ENCODE assay signal across 8 cellular contexts in the genomic region with DNA sequence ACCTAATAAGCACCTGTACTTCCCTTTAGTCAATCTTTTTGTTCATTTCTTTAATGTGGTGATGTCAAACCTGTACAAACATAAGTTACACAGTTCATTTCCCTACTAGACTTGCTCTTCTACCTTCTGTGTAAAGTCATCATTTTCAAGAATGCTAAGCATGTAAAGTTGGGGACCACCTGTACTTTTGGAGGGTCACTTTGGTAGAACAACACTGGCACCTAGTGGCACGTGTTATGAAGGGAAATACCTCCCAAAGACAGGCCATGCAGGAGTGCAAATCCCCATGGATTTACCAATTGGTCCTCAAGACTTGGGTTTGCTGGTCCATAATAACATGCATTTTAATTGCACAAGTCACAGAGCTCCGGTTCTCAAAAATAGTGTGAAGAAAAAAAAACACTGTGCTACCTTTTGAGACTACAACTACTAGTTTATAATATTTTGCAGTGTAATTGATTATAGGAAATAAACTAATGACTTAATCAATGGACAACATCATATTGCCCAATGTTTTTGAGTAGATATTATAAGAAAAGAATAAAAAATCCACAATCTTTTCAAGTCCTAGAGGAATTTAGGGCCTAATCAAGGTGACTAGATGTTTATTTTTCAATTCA.
DNase-seq lines count a peak whose midpoint lies in the region; ATAC-seq, FAIRE-seq and TF ChIP-seq lines count a peak whose summit lies in the region.

No MANE protein-coding gene starts in this region.

- DNase-seq in activated CD8-positive, alpha-beta T cell treated with anti-CD3 and anti-CD28 coated beads for 36 hours: peak; percentile 36
- no peak for DNase-seq in activated CD8-positive, alpha-beta T cell treated with anti-CD3 and anti-CD28 coated beads, Interleukin-2, amount 10 ng/mL, durations not matched to agents 7 days and 5 days
- DNase-seq in M059J (ENCODE audit: low read depth): peak; percentile 73
- DNase-seq in astrocyte of the spinal cord (ENCODE audit: low read depth, low spot score): peak; percentile 71
- DNase-seq in iPS-NIHi7 (ENCODE audit: extremely low spot score): peak; percentile 79
- no peak for DNase-seq in tibial artery
- no peak for DNase-seq in GM19239 (ENCODE audit: insufficient read length, low spot score)

- POLR2A ChIA-PET in activated CD8-positive, alpha-beta T cell treated with anti-CD3 and anti-CD28 coated beads for 36 hours (lab: Charles Lee): no interaction called here
- POLR2A ChIA-PET in activated CD8-positive, alpha-beta T cell treated with anti-CD3 and anti-CD28 coated beads, Interleukin-2, amount 10 ng/mL, durations not matched to agents 7 days and 5 days (lab: Charles Lee): no interaction called here

- no peaks in the 10 kb centered on the region for H3K36me3 Mint-ChIP-seq in activated CD8-positive, alpha-beta T cell treated with anti-CD3 and anti-CD28 coated beads for 36 hours (ENCODE audit: low read depth)
- no peaks in the 10 kb centered on the region for H3K36me3 Mint-ChIP-seq in activated CD8-positive, alpha-beta T cell treated with anti-CD3 and anti-CD28 coated beads, Interleukin-2, amount 10 ng/mL, durations not matched to agents 7 days and 5 days (ENCODE audit: low read depth)

- no peak for FAIRE-seq in GM19239 (lab: Jason Lieb, UNC)

- ATAC-seq in activated CD8-positive, alpha-beta T cell treated with anti-CD3 and anti-CD28 coated beads for 36 hours: no peak
- no peak for ATAC-seq in activated CD8-positive, alpha-beta T cell treated with anti-CD3 and anti-CD28 coated beads, Interleukin-2, amount 10 ng/mL, durations not matched to agents 7 days and 5 days
- ATAC-seq in activated CD4-positive, CD25-positive, alpha-beta regulatory T cell treated with anti-CD3 and anti-CD28 coated beads, Interleukin-2, amount 50 U/mL, for 24 hours: no peak

- peak; percentile 34 for TF ChIP-seq CTCF in activated CD8-positive, alpha-beta T cell treated with anti-CD3 and anti-CD28 coated beads for 36 hours (IDR thresholded peaks at IDR 0.05)
- TF ChIP-seq CTCF in astrocyte of the spinal cord (IDR thresholded peaks at IDR 0.05; ENCODE audit: low read depth, low read length): peak; percentile 66
- TF ChIP-seq CTCF in tibial artery (IDR thresholded peaks at IDR 0.05): peak; percentile 39 to 67

- H3K36me3 ChIP-seq in tibial artery: no peaks in the 10 kb centered on the region

- no peak overlapping the region for H3K4me3 Mint-ChIP-seq in activated CD8-positive, alpha-beta T cell treated with anti-CD3 and anti-CD28 coated beads for 36 hours
- no peak overlapping the region for H3K4me3 Mint-ChIP-seq in activated CD8-positive, alpha-beta T cell treated with anti-CD3 and anti-CD28 coated beads, Interleukin-2, amount 10 ng/mL, durations not matched to agents 7 days and 5 days

- H3K27me3 ChIP-seq in tibial artery: no peaks in the 10 kb centered on the region

- no peaks in the 10 kb centered on the region for H3K9me3 ChIP-seq in tibial artery

- in situ Hi-C loops in astrocyte of the spinal cord (cut with HindIII; ENCODE audit: low sequenced_read_pairs): no loop called here

- no peaks in the 10 kb centered on the region for H3K4me1 Mint-ChIP-seq in activated CD8-positive, alpha-beta T cell treated with anti-CD3 and anti-CD28 coated beads for 36 hours (ENCODE audit: low read depth)
- no peaks in the 10 kb centered on the region for H3K4me1 Mint-ChIP-seq in activated CD8-positive, alpha-beta T cell treated with anti-CD3 and anti-CD28 coated beads, Interleukin-2, amount 10 ng/mL, durations not matched to agents 7 days and 5 days (ENCODE audit: low read depth)

- peaks cover 2% of the 10 kb centered on the region for H3K9me3 Mint-ChIP-seq in activated CD8-positive, alpha-beta T cell treated with anti-CD3 and anti-CD28 coated beads for 36 hours
- H3K9me3 Mint-ChIP-seq in activated CD8-positive, alpha-beta T cell treated with anti-CD3 and anti-CD28 coated beads, Interleukin-2, amount 10 ng/mL, durations not matched to agents 7 days and 5 days (ENCODE audit: insufficient read depth): no peaks in the 10 kb centered on the region

- H3K4me1 ChIP-seq in tibial artery: no peaks in the 10 kb centered on the region

- H3K27ac ChIP-seq in tibial artery: no peak overlapping the region

- H3K4me3 ChIP-seq in astrocyte of the spinal cord (ENCODE audit: low read depth, low read length): no peak overlapping the region
- H3K4me3 ChIP-seq in tibial artery: no peak overlapping the region

- H3K27ac Mint-ChIP-seq in activated CD8-positive, alpha-beta T cell treated with anti-CD3 and anti-CD28 coated beads for 36 hours: no peak overlapping the region
- no peak overlapping the region for H3K27ac Mint-ChIP-seq in activated CD8-positive, alpha-beta T cell treated with anti-CD3 and anti-CD28 coated beads, Interleukin-2, amount 10 ng/mL, durations not matched to agents 7 days and 5 days

- CTCF ChIA-PET in activated CD8-positive, alpha-beta T cell treated with anti-CD3 and anti-CD28 coated beads for 36 hours (lab: Charles Lee): interaction anchor here (0.9 to 1.6 kb wide), 2 partner anchors 429 to 435 kb away, joined by 3 read pairs; no protein-coding TSS in a partner anchor
- CTCF ChIA-PET in activated CD8-positive, alpha-beta T cell treated with anti-CD3 and anti-CD28 coated beads, Interleukin-2, amount 10 ng/mL, durations not matched to agents 7 days and 5 days (lab: Charles Lee): interaction anchor here (1.9 kb wide), 1 partner anchor 429 kb away, joined by 9 read pairs; no protein-coding TSS in a partner anchor

- intact Hi-C loops in activated CD8-positive, alpha-beta T cell treated with anti-CD3 and anti-CD28 coated beads for 36 hours (cut with micrococcal nuclease): loop anchor here (5.0 kb wide), 1 partner anchor 435 kb away; no protein-coding TSS in a partner anchor
- intact Hi-C loops in tibial artery (cut with DNase I; ENCODE audit: low total_unique reads): loop anchor here (2.0 to 5.0 kb wide), 2 partner anchors 430 to 735 kb away; no protein-coding TSS in a partner anchor

- H3K27me3 Mint-ChIP-seq in activated CD8-positive, alpha-beta T cell treated with anti-CD3 and anti-CD28 coated beads for 36 hours: no peaks in the 10 kb centered on the region
- H3K27me3 Mint-ChIP-seq in activated CD8-positive, alpha-beta T cell treated with anti-CD3 and anti-CD28 coated beads, Interleukin-2, amount 10 ng/mL, durations not matched to agents 7 days and 5 days (ENCODE audit: low read depth): no peaks in the 10 kb centered on the region

Comparison
In these comparisons a context has a peak if more than half of its experiments do, and no peak if none do; other contexts are left out.
1. DNase-seq: peak in activated CD8-positive, alpha-beta T cell treated with anti-CD3 and anti-CD28 coated beads for 36 hours (single experiment), M059J (single experiment), astrocyte of the spinal cord (single experiment) and iPS-NIHi7 (single experiment); none in activated CD8-positive, alpha-beta T cell treated with anti-CD3 and anti-CD28 coated beads, Interleukin-2, amount 10 ng/mL, durations not matched to agents 7 days and 5 days (single experiment), tibial artery (0 of 2) and GM19239 (single experiment).
2. Peak in every context shown above with its lines, with median percentiles within 50 percentile points of each other: CTCF ChIP-seq.